Comparison of ENCODE assay signal across 8 cellular contexts in genomic region chr7:72924748-72925545, GRCh38. TPM values are rescaled to one million over a fixed set of nuclear protein-coding genes. Genes with fewer than 3 reads are reported as not detected.
DNase-seq lines count a peak whose midpoint lies in the region; ATAC-seq, FAIRE-seq and TF ChIP-seq lines count a peak whose summit lies in the region.

POM121 (plus strand) TSS chr7:72925095; CDS start chr7:72925122, 27 bp downstream.

- H3K4me3 ChIP-seq in keratinocyte (ENCODE audit: control insufficient read depth in 2 of 3, extremely low read depth in 1 of 3, insufficient read depth in 2 of 3, low read depth in 1 of 3, low read length in 3 of 3) = peak within 1 kb of the TSS; percentile 66 to 98 (median 95)

- H3K79me2 ChIP-seq in keratinocyte (ENCODE audit: control insufficient read depth, insufficient read depth, low read length) = peaks cover 39% of the 10 kb centered on the region

- H3K36me3 ChIP-seq in keratinocyte (ENCODE audit: control insufficient read depth in 2 of 2, extremely low read depth in 1 of 2, insufficient read depth in 2 of 2, low read length in 2 of 2) = peaks cover 14 to 26% of the 10 kb centered on the region in 2 experiments

- H3K27me3 ChIP-seq in keratinocyte (ENCODE audit: control insufficient read depth, extremely low read depth, insufficient read depth, low read length) = no peaks in the 10 kb centered on the region

- H3K4me1 ChIP-seq in keratinocyte (ENCODE audit: control insufficient read depth, extremely low read depth, insufficient read depth, low read length) = peaks cover 11% of the 10 kb centered on the region

- H3K9me1 ChIP-seq in keratinocyte (ENCODE audit: control insufficient read depth, extremely low read depth, insufficient read depth, low read length) = no peaks in the 10 kb centered on the region

- peak within 1 kb of the TSS; percentile 98 for H3K9ac ChIP-seq in keratinocyte (ENCODE audit: control insufficient read depth, extremely low read depth, insufficient read depth, low read length)

- DNase-seq in AG08395 (ENCODE audit: low spot score) (peak; percentile 95), NCI-H226 (peak; percentile 80), caudate nucleus (lab: John Stamatoyannopoulos, UW) (peak in 60 of 61 donors; percentile 5 to 85 (median 66)), keratinocyte (ENCODE audit: low read depth, low spot score) (no peak)
- DNase-seq in activated CD4-positive, CD25-positive, alpha-beta regulatory T cell (lab: John Stamatoyannopoulos, UW) = peak; percentile 57 to 71 (median 64)
- DNase-seq in stimulated activated CD4-positive, alpha-beta T cell treated with anti-CD3 and anti-CD28 coated beads, Interleukin-12 subunit alpha, Interleukin-12 subunit beta, amount 100 ng/mL, for 48 hours (ENCODE audit: low read depth in 2 of 3, low spot score in 1 of 3) = peak; percentile 75 to 82 (median 77)

- no peak for FAIRE-seq in keratinocyte (lab: Jason Lieb, UNC)

- dilution Hi-C loops in keratinocyte (cut with MboI; ENCODE audit: extremely low pct_ligation_motif_present, low sequenced_read_pairs) = no loop called here

- H2AFZ ChIP-seq in keratinocyte (ENCODE audit: control insufficient read depth, low read length) = peak within 1 kb of the TSS; percentile 97

- no peaks in the 10 kb centered on the region for H3K9me3 ChIP-seq in keratinocyte (ENCODE audit: control insufficient read depth, low read depth, low read length)

- peak within 1 kb of the TSS; percentile 98 for H3K4me2 ChIP-seq in keratinocyte (ENCODE audit: control insufficient read depth, extremely low read depth, insufficient read depth, low read depth, low read length)

- peak; percentile 60 for ATAC-seq in GM18873 (IDR thresholded peaks at IDR 0.05; ENCODE audit: low FRiP score, unreplicated experiment)
- ATAC-seq in HG03135 (IDR thresholded peaks at IDR 0.05; ENCODE audit: unreplicated experiment) = peak; percentile 84

- TF ChIP-seq CTCF in keratinocyte (optimal IDR thresholded peaks at IDR 0.05 in 1 of 3, IDR thresholded peaks at IDR 0.05 in 1 of 3, conservative IDR thresholded peaks at IDR 0.05 in 1 of 3; ENCODE audit: extremely low read depth in 1 of 3, insufficient read depth in 2 of 3, low read length in 3 of 3) = no peak

- H3K27ac ChIP-seq in caudate nucleus (ENCODE audit: low read depth, low read length) = peak within 1 kb of the TSS; percentile 95
- H3K27ac ChIP-seq in keratinocyte (ENCODE audit: control insufficient read depth, insufficient read depth, low read length) = peak within 1 kb of the TSS; percentile 97

- no peaks in the 10 kb centered on the region for H4K20me1 ChIP-seq in keratinocyte (ENCODE audit: control insufficient read depth, extremely low read depth, insufficient read depth, low read length)

RNA-seq across cellular contexts. Expression of gene POM121, which starts in this region (rescaled TPM):
- polyA plus RNA-seq in keratinocyte = 3.1 to 10.4 TPM (median 4.0 TPM) in 3 replicates
- 5.6 TPM for polyA plus RNA-seq in keratinocyte (2011; ENCODE audit: low read depth)
- 6.0 and 8.2 TPM in 2 replicates for polyA plus RNA-seq in keratinocyte (2011; cell fraction: cytosol; rRNA removed)
- 34.2 and 37.0 TPM in 2 replicates for polyA plus RNA-seq in keratinocyte (2011; cell fraction: nucleus; rRNA removed)
- polyA plus RNA-seq in keratinocyte (2012; ENCODE audit: low replicate concordance) = 13.3 and 22.9 TPM in 2 replicates
- 7.6 to 38.3 TPM (median 7.9 TPM) in 3 replicates for polyA minus RNA-seq in keratinocyte
- 11.5 TPM for polyA minus RNA-seq in keratinocyte (2011; cell fraction: cytosol; rRNA and poly(A)+ RNA removed)
- polyA minus RNA-seq in keratinocyte (2011; cell fraction: nucleus; rRNA and poly(A)+ RNA removed) = 13.1 and 22.0 TPM in 2 replicates
